In the genomic region with DNA sequence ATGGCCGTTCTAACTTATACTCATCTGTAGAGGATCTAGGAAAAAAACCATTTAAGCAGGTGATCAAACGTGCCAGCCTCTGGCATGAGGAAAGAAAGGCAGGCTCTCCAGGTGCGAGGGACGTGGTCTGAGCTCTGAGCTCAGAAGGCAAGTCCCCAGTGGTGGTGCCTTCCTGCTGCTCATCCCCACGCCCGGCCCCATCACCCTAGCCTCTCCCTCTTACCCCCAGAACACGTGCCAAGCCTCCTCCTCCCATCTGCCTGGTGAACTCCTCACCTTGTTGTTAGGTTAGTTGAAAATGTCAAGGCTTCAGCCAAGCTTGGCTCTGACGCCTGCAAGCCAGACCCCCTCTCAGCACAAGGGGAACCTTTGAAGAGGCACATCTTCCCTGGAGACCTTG, we compare ENCODE assay signal across 30 cellular contexts.
"Had no signal": no experiment of that assay in that cellular context is flagged by ENCODE, and none has a peak within 500 bp of the region (broad histone marks: within the 10 kb centered on the region; RNA-seq: fewer than 3 reads in every experiment).

No MANE protein-coding gene starts in this region.

- H3K9me3 ChIP-seq: SJCRH30 had no signal

- H3K9me3 Mint-ChIP-seq: activated CD4-positive, alpha-beta memory T cell treated with anti-CD3 and anti-CD28 coated beads for 36 hours; activated naive CD4-positive, alpha-beta T cell treated with anti-CD3 and anti-CD28 coated beads, Interleukin-2, amount 10 ng/mL, durations not matched to agents 7 days and 5 days; activated naive CD8-positive, alpha-beta T cell treated with anti-CD3 and anti-CD28 coated beads, Interleukin-2, amount 50 U/mL, for 24 hours; activated T-cell treated with anti-CD3 and anti-CD28 coated beads, Interleukin-2, amount 50 U/mL, for 4 hours; activated T-helper 1 cell treated with anti-CD3 and anti-CD28 coated beads, Interleukin-12 subunit alpha, Interleukin-12 subunit beta, Interleukin-2, Interleukin-4 antibody, amounts not matched to agents 30 ng/mL and 10 ng/mL and 1 ng/mL, durations not matched to agents 14 hours and 24 hours and 36 hours; central memory CD8-positive, alpha-beta T cell; T-helper 1 cell treated with Interleukin-12 subunit alpha and Interleukin-12 subunit beta and Interleukin-4 antibody, amounts not matched to agents 30 μg/mL and 1 μg/mL, for 36 hours; T-helper 2 cell treated with Interferon-gamma antibody and Interleukin-4, amounts not matched to agents 5 μg/mL and 100 μg/mL, for 36 hours had no signal

- FAIRE-seq: TTC549 had no signal

- H3K27ac ChIP-seq: brain microvascular endothelial cell, KMS-11, PC-9, SJCRH30, SK-N-MC had no signal

- H3K4me1 ChIP-seq: SJCRH30 had no signal

- H3K27me3 Mint-ChIP-seq: activated CD4-positive, alpha-beta memory T cell treated with anti-CD3 and anti-CD28 coated beads for 36 hours; central memory CD8-positive, alpha-beta T cell had no signal

- H3K4me3 ChIP-seq: PC-9, SJCRH30, SK-N-MC had no signal

- H3K27ac Mint-ChIP-seq: activated CD4-positive, alpha-beta memory T cell treated with anti-CD3 and anti-CD28 coated beads for 36 hours; activated CD4-positive, alpha-beta T cell treated with anti-CD3 and anti-CD28 coated beads for 36 hours; activated naive CD4-positive, alpha-beta T cell treated with anti-CD3 and anti-CD28 coated beads, Interleukin-2, amount 10 ng/mL, durations not matched to agents 7 days and 5 days; activated naive CD8-positive, alpha-beta T cell; activated naive CD8-positive, alpha-beta T cell treated with anti-CD3 and anti-CD28 coated beads, Interleukin-2, amount 50 U/mL, for 24 hours; activated T-helper 1 cell treated with anti-CD3 and anti-CD28 coated beads, Interleukin-12 subunit alpha, Interleukin-12 subunit beta, Interleukin-2, Interleukin-4 antibody, amounts not matched to agents 30 ng/mL and 10 ng/mL and 1 ng/mL, durations not matched to agents 14 hours and 24 hours and 36 hours; T-helper 1 cell treated with Interleukin-12 subunit alpha and Interleukin-12 subunit beta and Interleukin-4 antibody, amounts not matched to agents 30 μg/mL and 1 μg/mL, for 36 hours; T-helper 2 cell treated with Interferon-gamma antibody and Interleukin-4, amounts not matched to agents 5 μg/mL and 100 μg/mL, for 36 hours had no signal

- DNase-seq: activated CD4-positive, alpha-beta memory T cell treated with anti-CD3 and anti-CD28 coated beads for 36 hours; activated CD4-positive, alpha-beta T cell treated with anti-CD3 and anti-CD28 coated beads for 36 hours; activated CD4-positive, alpha-beta T cell treated with anti-CD3 and anti-CD28 coated beads, Interleukin-2, amount 50 U/mL, for 1 hour; activated CD8-positive, alpha-beta memory T cell treated with anti-CD3 and anti-CD28 coated beads, Interleukin-2, amount 50 U/mL, for 4 hours; activated naive CD4-positive, alpha-beta T cell treated with anti-CD3 and anti-CD28 coated beads, Interleukin-2, amount 10 ng/mL, durations not matched to agents 7 days and 5 days; activated naive CD8-positive, alpha-beta T cell treated with anti-CD3 and anti-CD28 coated beads, Interleukin-2, amount 50 U/mL, for 24 hours; activated T-cell treated with anti-CD3 and anti-CD28 coated beads for 4 hours; activated T-cell treated with anti-CD3 and anti-CD28 coated beads, Interleukin-2, amount 50 U/mL, for 4 hours; anterior cingulate cortex; brain microvascular endothelial cell; MM.1S; MV-4-11; NCI-H1092; NCI-H1436 treated with DMSO at 0.1 percent for 48 hours; NCI-H1694 treated with DMSO at 0.1 percent for 48 hours; NCI-H2029; NCI-H345; NCI-H524 treated with DMSO at 0.1 percent for 48 hours; PC-9; SHP77; SJCRH30 had no signal

- H3K9ac ChIP-seq: KMS-11 had no signal

- H3K4me1 Mint-ChIP-seq: activated CD4-positive, alpha-beta T cell treated with anti-CD3 and anti-CD28 coated beads for 36 hours; activated naive CD4-positive, alpha-beta T cell treated with anti-CD3 and anti-CD28 coated beads, Interleukin-2, amount 10 ng/mL, durations not matched to agents 7 days and 5 days; activated naive CD8-positive, alpha-beta T cell treated with anti-CD3 and anti-CD28 coated beads, Interleukin-2, amount 50 U/mL, for 24 hours; central memory CD8-positive, alpha-beta T cell had no signal

- H3K36me3 ChIP-seq: brain microvascular endothelial cell, SJCRH30 had no signal

- H3K27me3 ChIP-seq: brain microvascular endothelial cell, SJCRH30 had no signal

- H3K36me3 Mint-ChIP-seq: activated CD4-positive, alpha-beta memory T cell treated with anti-CD3 and anti-CD28 coated beads for 36 hours; activated naive CD4-positive, alpha-beta T cell treated with anti-CD3 and anti-CD28 coated beads, Interleukin-2, amount 10 ng/mL, durations not matched to agents 7 days and 5 days; activated naive CD8-positive, alpha-beta T cell had no signal

- H3K4me2 ChIP-seq: KMS-11, PC-9 had no signal

- H3K4me3 Mint-ChIP-seq: activated CD4-positive, alpha-beta memory T cell treated with anti-CD3 and anti-CD28 coated beads for 36 hours; activated CD4-positive, alpha-beta T cell treated with anti-CD3 and anti-CD28 coated beads for 36 hours; activated naive CD4-positive, alpha-beta T cell treated with anti-CD3 and anti-CD28 coated beads, Interleukin-2, amount 10 ng/mL, durations not matched to agents 7 days and 5 days; activated naive CD8-positive, alpha-beta T cell; activated naive CD8-positive, alpha-beta T cell treated with anti-CD3 and anti-CD28 coated beads, Interleukin-2, amount 50 U/mL, for 24 hours; activated T-cell treated with anti-CD3 and anti-CD28 coated beads, Interleukin-2, amount 50 U/mL, for 4 hours; activated T-helper 1 cell treated with anti-CD3 and anti-CD28 coated beads, Interleukin-12 subunit alpha, Interleukin-12 subunit beta, Interleukin-2, Interleukin-4 antibody, amounts not matched to agents 30 ng/mL and 10 ng/mL and 1 ng/mL, durations not matched to agents 14 hours and 24 hours and 36 hours; central memory CD8-positive, alpha-beta T cell; T-helper 1 cell treated with Interleukin-12 subunit alpha and Interleukin-12 subunit beta and Interleukin-4 antibody, amounts not matched to agents 30 μg/mL and 1 μg/mL, for 36 hours; T-helper 2 cell treated with Interferon-gamma antibody and Interleukin-4, amounts not matched to agents 5 μg/mL and 100 μg/mL, for 36 hours had no signal

- ATAC-seq: activated CD4-positive, alpha-beta T cell treated with anti-CD3 and anti-CD28 coated beads for 36 hours; activated CD4-positive, CD25-positive, alpha-beta regulatory T cell treated with anti-CD3 and anti-CD28 coated beads, Interleukin-2, amount 50 U/mL, for 24 hours; activated naive CD8-positive, alpha-beta T cell treated with anti-CD3 and anti-CD28 coated beads, Interleukin-2, amount 50 U/mL, for 24 hours; activated T-cell treated with anti-CD3 and anti-CD28 coated beads, Interleukin-2, amount 50 U/mL, for 4 hours had no signal
